In genomic region chr15:93543093-93543492, GRCh38 we compare ENCODE assay signal across 33 cellular contexts.
"Had no signal": no experiment of that assay in that cellular context is flagged by ENCODE, and none has a peak within 500 bp of the region (broad histone marks: within the 10 kb centered on the region; RNA-seq: fewer than 3 reads in every experiment).

No MANE protein-coding gene starts in this region.

- H3K27ac ChIP-seq: adrenal gland, ascending aorta, body of pancreas, brain microvascular endothelial cell, breast epithelium, cardiac muscle cell had no signal

- H3K4me1 ChIP-seq: adrenal gland, ascending aorta, body of pancreas, breast epithelium had no signal

- H3K4me3 ChIP-seq: adrenal gland, ascending aorta, body of pancreas, breast epithelium, cardiac muscle cell had no signal

- H3K27me3 ChIP-seq: adrenal gland, ascending aorta, body of pancreas, brain microvascular endothelial cell, breast epithelium, cardiac muscle cell had no signal

- ATAC-seq: activated naive CD4-positive, alpha-beta T cell treated with anti-CD3 and anti-CD28 coated beads, Interleukin-2, amount 50 U/mL, for 72 hours; activated naive CD8-positive, alpha-beta T cell treated with anti-CD3 and anti-CD28 coated beads, Interleukin-2, amount 50 U/mL, for 24 hours; activated T-cell treated with anti-CD3 and anti-CD28 coated beads, Interleukin-2, amount 50 U/mL, for 4 hours; activated T-cell treated with anti-CD3 and anti-CD28 coated beads, Interleukin-2, amount 50 U/mL, for 72 hours; activated T-helper 17 cell treated with anti-CD3 and anti-CD28 coated beads, Interleukin-2, amount 50 U/mL, for 72 hours; body of pancreas had no signal

- H3K36me3 ChIP-seq: adrenal gland, ascending aorta, brain microvascular endothelial cell, breast epithelium, cardiac muscle cell had no signal

- DNase-seq: activated effector memory CD4-positive, alpha-beta T cell treated with anti-CD3 and anti-CD28 coated beads, Interleukin-2, amount 50 U/mL, for 16 hours; activated effector memory CD4-positive, alpha-beta T cell treated with Interleukin-2 at 50 U/mL for 16 hours; activated gamma-delta T cell; activated gamma-delta T cell treated with Interleukin-2 at 50 U/mL for 16 hours; activated naive CD4-positive, alpha-beta T cell; activated naive CD4-positive, alpha-beta T cell treated with anti-CD3 and anti-CD28 coated beads for 36 hours; activated naive CD4-positive, alpha-beta T cell treated with anti-CD3 and anti-CD28 coated beads, Interleukin-2, amount 10 ng/mL, durations not matched to agents 7 days and 5 days; activated naive CD4-positive, alpha-beta T cell treated with anti-CD3 and anti-CD28 coated beads, Interleukin-2, amount 50 U/mL, for 16 hours; activated naive CD4-positive, alpha-beta T cell treated with Interleukin-2 at 50 U/mL for 16 hours; activated naive CD8-positive, alpha-beta T cell treated with anti-CD3 and anti-CD28 coated beads for 36 hours; activated naive CD8-positive, alpha-beta T cell treated with anti-CD3 and anti-CD28 coated beads, Interleukin-2, amount 10 ng/mL, durations not matched to agents 7 days and 5 days; activated naive CD8-positive, alpha-beta T cell treated with anti-CD3 and anti-CD28 coated beads, Interleukin-2, amount 50 U/mL, for 24 hours; activated T-cell treated with anti-CD3 and anti-CD28 coated beads, Interleukin-2, amount 50 U/mL, for 24 hours; activated T-cell treated with anti-CD3 and anti-CD28 coated beads, Interleukin-2, amount 50 U/mL, for 4 hours; activated T-cell treated with anti-CD3 and anti-CD28 coated beads, Interleukin-2, amount 50 U/mL, for 48 hours; activated T-cell treated with anti-CD3 and anti-CD28 coated beads, Interleukin-2, amount 50 U/mL, for 72 hours; adrenal gland; amniotic stem cell; amygdala; anterior cingulate cortex; aorta; body of pancreas; brain microvascular endothelial cell; caudate nucleus; central memory CD4-positive, alpha-beta T cell; cerebellar nuclear complex had no signal

- H3K9me3 ChIP-seq: adrenal gland, body of pancreas had no signal

- FAIRE-seq: astrocyte, bronchial epithelial cell had no signal
